In the genomic region with DNA sequence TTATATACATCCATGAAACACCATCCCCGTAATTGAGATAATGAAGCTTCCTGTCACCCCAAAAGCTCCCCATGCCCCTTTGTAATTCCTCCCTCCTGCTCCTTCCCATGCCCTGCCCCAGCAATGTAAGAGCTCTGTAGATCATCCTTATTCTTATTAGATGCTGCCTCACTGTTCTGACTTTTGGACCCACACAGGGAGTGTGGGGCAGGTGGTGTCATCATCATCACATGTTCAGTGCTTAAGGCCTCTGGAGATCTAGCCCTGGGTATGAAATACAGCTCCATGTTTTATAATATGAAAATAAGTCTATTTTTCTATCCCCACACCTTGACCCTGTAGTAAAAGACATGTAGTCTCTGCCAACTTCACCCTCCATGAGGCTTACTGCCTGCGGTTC, we compare ENCODE assay signal across 1 cellular context.
A peak's percentile ranks its signal among the peaks of the same experiment; 100 is the strongest.
TF ChIP-seq lines count a peak whose summit lies in the region.

No MANE protein-coding gene starts in this region.

TF ChIP-seq in liver, 16 proteins besides CTCF, POLR2A, EP300 and RAD21:
- TF ChIP-seq, protein P1, sequence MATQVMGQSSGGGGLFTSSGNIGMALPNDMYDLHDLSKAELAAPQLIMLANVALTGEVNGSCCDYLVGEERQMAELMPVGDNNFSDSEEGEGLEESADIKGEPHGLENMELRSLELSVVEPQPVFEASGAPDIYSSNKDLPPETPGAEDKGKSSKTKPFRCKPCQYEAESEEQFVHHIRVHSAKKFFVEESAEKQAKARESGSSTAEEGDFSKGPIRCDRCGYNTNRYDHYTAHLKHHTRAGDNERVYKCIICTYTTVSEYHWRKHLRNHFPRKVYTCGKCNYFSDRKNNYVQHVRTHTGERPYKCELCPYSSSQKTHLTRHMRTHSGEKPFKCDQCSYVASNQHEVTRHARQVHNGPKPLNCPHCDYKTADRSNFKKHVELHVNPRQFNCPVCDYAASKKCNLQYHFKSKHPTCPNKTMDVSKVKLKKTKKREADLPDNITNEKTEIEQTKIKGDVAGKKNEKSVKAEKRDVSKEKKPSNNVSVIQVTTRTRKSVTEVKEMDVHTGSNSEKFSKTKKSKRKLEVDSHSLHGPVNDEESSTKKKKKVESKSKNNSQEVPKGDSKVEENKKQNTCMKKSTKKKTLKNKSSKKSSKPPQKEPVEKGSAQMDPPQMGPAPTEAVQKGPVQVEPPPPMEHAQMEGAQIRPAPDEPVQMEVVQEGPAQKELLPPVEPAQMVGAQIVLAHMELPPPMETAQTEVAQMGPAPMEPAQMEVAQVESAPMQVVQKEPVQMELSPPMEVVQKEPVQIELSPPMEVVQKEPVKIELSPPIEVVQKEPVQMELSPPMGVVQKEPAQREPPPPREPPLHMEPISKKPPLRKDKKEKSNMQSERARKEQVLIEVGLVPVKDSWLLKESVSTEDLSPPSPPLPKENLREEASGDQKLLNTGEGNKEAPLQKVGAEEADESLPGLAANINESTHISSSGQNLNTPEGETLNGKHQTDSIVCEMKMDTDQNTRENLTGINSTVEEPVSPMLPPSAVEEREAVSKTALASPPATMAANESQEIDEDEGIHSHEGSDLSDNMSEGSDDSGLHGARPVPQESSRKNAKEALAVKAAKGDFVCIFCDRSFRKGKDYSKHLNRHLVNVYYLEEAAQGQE (IDR thresholded peaks at IDR 0.05): no peak
- TF ChIP-seq JUND (IDR thresholded peaks at IDR 0.05) (peak in 1 of 2 donors; percentile 12), ATF3 (IDR thresholded peaks at IDR 0.05) (peak; percentile 61), MAX (IDR thresholded peaks at IDR 0.05) (no peak), HNF4A (conservative IDR thresholded peaks at IDR 0.05) (peak; percentile 54 to 60), FOXA2 (IDR thresholded peaks at IDR 0.05) (no peak), GABPA (IDR thresholded peaks at IDR 0.05 in 1 of 2, conservative IDR thresholded peaks at IDR 0.05 in 1 of 2) (no peak), HNF4G (IDR thresholded peaks at IDR 0.05) (no peak), FOXA1 (IDR thresholded peaks at IDR 0.05) (no peak)
